Comparison of ENCODE assay signal across 8 cellular contexts in the genomic region with DNA sequence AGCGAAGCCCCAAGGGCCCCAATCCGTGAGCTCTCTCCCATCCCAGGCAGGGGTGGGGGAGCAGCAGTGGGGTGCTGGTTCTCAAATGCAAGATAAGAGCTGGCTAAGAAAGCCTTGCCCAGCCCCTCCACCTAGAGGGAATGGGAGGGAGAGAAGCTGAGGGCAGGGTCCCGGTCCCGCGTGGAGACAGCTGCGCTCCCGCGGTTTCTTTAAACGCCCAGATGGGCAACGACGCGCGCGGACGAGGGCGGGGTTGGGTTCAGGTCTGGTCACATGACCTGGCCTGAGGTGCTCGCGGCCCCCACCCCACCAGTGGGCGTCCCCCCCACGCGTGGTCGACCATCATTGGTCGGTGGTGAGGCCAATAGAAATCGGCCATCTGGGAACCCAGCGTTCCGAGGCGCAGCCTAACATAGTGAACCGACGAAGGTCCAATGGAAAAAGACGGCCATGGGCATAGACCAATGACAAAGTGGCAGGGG. TPM values are rescaled to one million over a fixed set of nuclear protein-coding genes. Genes with fewer than 3 reads are reported as not detected.
A peak's percentile ranks its signal among the peaks of the same experiment; 100 is the strongest.
DNase-seq lines count a peak whose midpoint lies in the region; ATAC-seq, FAIRE-seq and TF ChIP-seq lines count a peak whose summit lies in the region.

No MANE protein-coding gene starts in this region.

- peak overlapping the region; percentile 74 for H4K91ac ChIP-seq in IMR-90 (ENCODE audit: insufficient read depth, low read depth, low read length)

- BruUV-seq in Calu3 (replicated peaks; lab: Mats Ljungman, UMichigan): no TSS peak
- no TSS peak for BruUV-seq in IMR-90 (replicated peaks; lab: Mats Ljungman, UMichigan)
- no TSS peak for BruUV-seq in endothelial cell of umbilical vein (replicated peaks; lab: Mats Ljungman, UMichigan)

- 0 out of 2 replicates have a peak overlapping the region, but pooled peaks have one; percentile 19 for H3K23ac ChIP-seq in IMR-90 (ENCODE audit: low read depth, low read length)

- H3K27me3 ChIP-seq in IMR-90 (ENCODE audit: control insufficient read depth, insufficient read depth, low read length): no peaks in the 10 kb centered on the region
- no peaks in the 10 kb centered on the region for H3K27me3 ChIP-seq in OCI-LY3 (ENCODE audit: low read depth, low read length)
- no peaks in the 10 kb centered on the region for H3K27me3 ChIP-seq in endothelial cell of umbilical vein (ENCODE audit: control insufficient read depth in 2 of 2, insufficient read depth in 2 of 2, low read length in 2 of 2)

- H3K56ac ChIP-seq in IMR-90 (ENCODE audit: extremely low read depth, insufficient read depth, low read length): no peak overlapping the region

- no peak for TF ChIP-seq CTCF in Calu3 (IDR thresholded peaks at IDR 0.05; ENCODE audit: unreplicated experiment)
- TF ChIP-seq CTCF in IMR-90 (conservative IDR thresholded peaks at IDR 0.05; ENCODE audit: low read depth, low read length): no peak
- TF ChIP-seq CTCF in OCI-LY3 (IDR thresholded peaks at IDR 0.05; ENCODE audit: low read depth, low read length): no peak
- TF ChIP-seq CTCF in endothelial cell of umbilical vein (IDR thresholded peaks at IDR 0.05; ENCODE audit: extremely low read depth in 1 of 2, insufficient read depth in 1 of 2, low read depth in 1 of 2, low read length in 2 of 2): no peak

- H4K8ac ChIP-seq in IMR-90 (ENCODE audit: low read depth in 2 of 2, low read length in 2 of 2): peak overlapping the region; percentile 56 to 93

- peak overlapping the region; percentile 69 for H3K9ac ChIP-seq in IMR-90 (ENCODE audit: low read depth, low read length)
- peak overlapping the region; percentile 100 for H3K9ac ChIP-seq in OCI-LY3 (ENCODE audit: low read length)
- H3K9ac ChIP-seq in endothelial cell of umbilical vein (replicated peaks; ENCODE audit: extremely low read depth, insufficient read depth, low read length): peak overlapping the region; percentile 27

- no peaks in the 10 kb centered on the region for H3K9me3 ChIP-seq in IMR-90 (ENCODE audit: control insufficient read depth, insufficient read depth, low read length)
- no peaks in the 10 kb centered on the region for H3K9me3 ChIP-seq in OCI-LY3 (ENCODE audit: insufficient read depth, low read length)
- no peaks in the 10 kb centered on the region for H3K9me3 ChIP-seq in endothelial cell of umbilical vein (replicated peaks; ENCODE audit: control insufficient read depth, insufficient read depth, low read length)
- H3K9me3 ChIP-seq in mesodermal cell (ENCODE audit: control insufficient read depth, low read length): no peaks in the 10 kb centered on the region

- WGBS in IMR-90 (ENCODE audit: extremely low coverage in 2 of 2, insufficient read length in 1 of 2), 2 experiments: 0% methylated on average over 11 of the region's 30 CpGs; no CpG with 5 or more reads in 1 of the 2 experiments
- WGBS in mesodermal cell (ENCODE audit: insufficient coverage in 2 of 2), 2 experiments: 1% methylated on average over 27 to 28 of the region's 30 CpGs

- H2BK120ac ChIP-seq in IMR-90 (ENCODE audit: low read depth, low read length): 0 out of 2 replicates have a peak overlapping the region, but pooled peaks have one; percentile 7

- H3K36me3 Mint-ChIP-seq in Calu3 (ENCODE audit: insufficient read depth, unreplicated experiment): peaks cover 70% of the 10 kb centered on the region

- H2BK15ac ChIP-seq in IMR-90 (ENCODE audit: low read depth, low read length): no peak overlapping the region

- peaks cover 7% of the 10 kb centered on the region for H3K4me1 Mint-ChIP-seq in Calu3 (ENCODE audit: low read depth, unreplicated experiment)

- H3K27me3 Mint-ChIP-seq in Calu3 (ENCODE audit: unreplicated experiment): no peaks in the 10 kb centered on the region

- peak overlapping the region; percentile 58 for H3K14ac ChIP-seq in IMR-90 (replicated peaks; ENCODE audit: low read depth, low read length)

- CTCF ChIA-PET in Calu3 (lab: Charles Lee) (interaction anchor here (0.6 to 1.3 kb wide), 3 partner anchors 8 to 65 kb away, joined by 4 to 5 read pairs (median 4); a partner anchor contains a TSS), IMR-90 (lab: Yijun Ruan, JAX) (no interaction called here), endothelial cell of umbilical vein (lab: Charles Lee) (interaction anchor here (0.6 to 1.3 kb wide), 5 partner anchors 19 to 181 kb away, joined by 3 to 6 read pairs (median 3); a partner anchor contains a TSS)

- peaks cover 15% of the 10 kb centered on the region for H3K4me1 ChIP-seq in IMR-90 (ENCODE audit: control insufficient read depth, insufficient read depth, low read length)
- H3K4me1 ChIP-seq in OCI-LY3 (ENCODE audit: low read length): peaks cover 57% of the 10 kb centered on the region
- peaks cover 25% of the 10 kb centered on the region for H3K4me1 ChIP-seq in endothelial cell of umbilical vein (ENCODE audit: control insufficient read depth, extremely low read depth, insufficient read depth, low read length)
- peaks cover 18% of the 10 kb centered on the region for H3K4me1 ChIP-seq in mesodermal cell (ENCODE audit: control insufficient read depth, insufficient read depth, low read length, poor library complexity, severe bottlenecking)

- H3K27ac ChIP-seq in IMR-90 (ENCODE audit: insufficient read depth, low read length): peak overlapping the region; percentile 66
- peak overlapping the region; percentile 96 for H3K27ac ChIP-seq in OCI-LY3 (ENCODE audit: low read length)
- H3K27ac ChIP-seq in endothelial cell of umbilical vein (ENCODE audit: insufficient read depth, low read depth, low read length): peak overlapping the region; percentile 23
- H3K27ac ChIP-seq in mesodermal cell (ENCODE audit: low read depth, low read length, severe bottlenecking): peak overlapping the region; percentile 91

- in situ Hi-C loops in IMR-90 (cut with MboI; ENCODE audit: low sequenced_read_pairs): no loop called here

- POLR2A ChIA-PET in IMR-90 (lab: Charles Lee; ENCODE audit: unreplicated experiment) (no interaction called here), endothelial cell of umbilical vein (lab: Charles Lee) (interaction anchor here (0.8 to 1.6 kb wide), 2 partner anchors 8 to 27 kb away, joined by 3 to 6 read pairs; a partner anchor contains a TSS)

- H3K18ac ChIP-seq in IMR-90 (ENCODE audit: low read depth, low read length): no peak overlapping the region

- H3K9me3 Mint-ChIP-seq in Calu3 (ENCODE audit: low read depth, unreplicated experiment): no peaks in the 10 kb centered on the region

- H2AFZ ChIP-seq in IMR-90 (replicated peaks; ENCODE audit: low read length, poor library complexity) (peak overlapping the region; percentile 94), OCI-LY3 (ENCODE audit: low read depth, low read length) (no peak overlapping the region), endothelial cell of umbilical vein (ENCODE audit: low read depth, low read length) (peak overlapping the region; percentile 49)

- H3K4me3 ChIP-seq in IMR-90 (ENCODE audit: insufficient read depth, low read depth, low read length) (peak overlapping the region; percentile 54), OCI-LY3 (ENCODE audit: low read length) (peak overlapping the region; percentile 96), endothelial cell of umbilical vein (replicated peaks in 1 of 3; ENCODE audit: insufficient read depth in 1 of 3, low read depth in 1 of 3, low read length in 3 of 3) (peak overlapping the region in 2 of 3 experiments; percentile 24 to 98), mesodermal cell (ENCODE audit: extremely low read depth, insufficient read depth, low read length, poor library complexity, severe bottlenecking) (peak overlapping the region; percentile 100)

- peak; percentile 83 for ATAC-seq in GM21576 (IDR thresholded peaks at IDR 0.05; ENCODE audit: unreplicated experiment)
- peak; percentile 90 for ATAC-seq in IMR-90 (ENCODE audit: low read depth)

- no peak for TF ChIP-seq RAD21 in IMR-90 (IDR thresholded peaks at IDR 0.05; ENCODE audit: low read length)

- peaks cover 0 to 51% of the 10 kb centered on the region in 2 experiments; a peak in 2 of 4 replicates for H3K79me1 ChIP-seq in IMR-90 (ENCODE audit: low read depth in 1 of 2, low read length in 2 of 2)

- H2AK5ac ChIP-seq in IMR-90 (ENCODE audit: low read depth, low read length): peak overlapping the region; percentile 84

- no peak for TF ChIP-seq POLR2A in IMR-90 (IDR thresholded peaks at IDR 0.05; ENCODE audit: low read depth, low read length)
- TF ChIP-seq POLR2A in endothelial cell of umbilical vein (IDR thresholded peaks at IDR 0.05; ENCODE audit: low read depth, low read length): no peak

- peak overlapping the region; percentile 100 for H2AK9ac ChIP-seq in IMR-90 (replicated peaks; ENCODE audit: low read depth, low read length, poor library complexity)

- peak overlapping the region; percentile 99 for H3K27ac Mint-ChIP-seq in Calu3 (ENCODE audit: unreplicated experiment)

- peak; percentile 96 for DNase-seq in Calu3
- DNase-seq in IMR-90: peak; percentile 99
- DNase-seq in activated T-cell treated with anti-CD3 and anti-CD28 coated beads for 24 hours (ENCODE audit: low read depth): peak; percentile 99
- DNase-seq in endothelial cell of umbilical vein (ENCODE audit: low read depth, low spot score): peak; percentile 100
- DNase-seq in stimulated activated CD8-positive, alpha-beta memory T cell treated with anti-CD3 and anti-CD28 coated beads, Interleukin-15, amount 100 ng/mL, for 24 hours (ENCODE audit: low read depth): peak; percentile 98

- peak overlapping the region; percentile 84 for H3K4me3 Mint-ChIP-seq in Calu3 (ENCODE audit: low read depth, unreplicated experiment)

- H3K9me1 ChIP-seq in IMR-90 (ENCODE audit: insufficient read depth, low read length): peaks cover 14% of the 10 kb centered on the region
- H3K9me1 ChIP-seq in endothelial cell of umbilical vein (replicated peaks; ENCODE audit: control insufficient read depth, extremely low read depth, insufficient read depth, low read length): no peaks in the 10 kb centered on the region

- H3K36me3 ChIP-seq in IMR-90 (ENCODE audit: control insufficient read depth, insufficient read depth, low read length) (peaks cover 33% of the 10 kb centered on the region), OCI-LY3 (replicated peaks; ENCODE audit: low read depth, low read length) (peaks cover 37% of the 10 kb centered on the region), endothelial cell of umbilical vein (ENCODE audit: control insufficient read depth in 2 of 2, extremely low read depth in 1 of 2, insufficient read depth in 2 of 2, low read length in 2 of 2) (peaks cover 13 to 32% of the 10 kb centered on the region in 2 experiments), mesodermal cell (ENCODE audit: control insufficient read depth, insufficient read depth, low read length) (peaks cover 43% of the 10 kb centered on the region)

- FAIRE-seq in endothelial cell of umbilical vein (lab: Jason Lieb, UNC): peak; percentile 100

- H4K20me1 ChIP-seq in IMR-90 (ENCODE audit: insufficient read depth, low read length) (peaks cover 47% of the 10 kb centered on the region), OCI-LY3 (ENCODE audit: insufficient read depth, low read length) (peaks cover 26% of the 10 kb centered on the region), endothelial cell of umbilical vein (replicated peaks; ENCODE audit: control insufficient read depth, extremely low read depth, insufficient read depth, low read length) (no peaks in the 10 kb centered on the region)

- H3K4ac ChIP-seq in IMR-90 (ENCODE audit: low read depth, low read length): peak overlapping the region; percentile 54

- intact Hi-C loops in Calu3 (cut with micrococcal nuclease; ENCODE audit: unreplicated experiment): no loop called here
- intact Hi-C loops in IMR-90 (cut with micrococcal nuclease): no loop called here
- intact Hi-C loops in endothelial cell of umbilical vein (cut with micrococcal nuclease): loop anchor here (1.0 to 10.0 kb wide), 5 partner anchors 8 to 153 kb away; a partner anchor contains a TSS

- no peak overlapping the region for H2BK20ac ChIP-seq in IMR-90 (ENCODE audit: low read depth, low read length)

- peak overlapping the region; percentile 85 for H3K4me2 ChIP-seq in IMR-90 (ENCODE audit: low read depth, low read length)
- peak overlapping the region; percentile 95 for H3K4me2 ChIP-seq in OCI-LY3 (ENCODE audit: low read length)
- peak overlapping the region; percentile 42 for H3K4me2 ChIP-seq in endothelial cell of umbilical vein (ENCODE audit: insufficient read depth, low read length)

- H3K79me2 ChIP-seq in OCI-LY3 (ENCODE audit: low read length): peaks cover 47% of the 10 kb centered on the region
- peaks cover 41% of the 10 kb centered on the region for H3K79me2 ChIP-seq in endothelial cell of umbilical vein (ENCODE audit: control insufficient read depth, insufficient read depth, low read length)

- H4K5ac ChIP-seq in IMR-90 (ENCODE audit: low read depth, low read length): 0 out of 2 replicates have a peak overlapping the region, but pooled peaks have one; percentile 5

- dilution Hi-C loops in IMR-90 (cut with HindIII; ENCODE audit: low sequenced_read_pairs, unreplicated experiment): no loop called here
- dilution Hi-C loops in endothelial cell of umbilical vein (cut with MboI; ENCODE audit: extremely low pct_ligation_motif_present, low sequenced_read_pairs): no loop called here

- H2BK5ac ChIP-seq in IMR-90 (ENCODE audit: low read depth, low read length, poor library complexity, severe bottlenecking): peak overlapping the region; percentile 43

RNA-seq across cellular contexts. Expression of a gene that starts 0.3 kb away (rescaled TPM):
- total RNA-seq in Calu3 (2022) (680 and 718 TPM in 2 replicates), IMR-90 (2012; rRNA removed) (3,245 and 3,358 TPM in 2 replicates), endothelial cell of umbilical vein (1,614 and 1,636 TPM in 2 replicates)
- polyA plus RNA-seq in IMR-90 (2012; rRNA removed) (1,894 and 1,932 TPM in 2 replicates), endothelial cell of umbilical vein (1,135 and 1,206 TPM in 2 replicates)
- 1,040 and 4,080 TPM in 2 replicates for polyA plus RNA-seq in IMR-90 (2012; cell fraction: cytosol; rRNA removed)
- 541 and 964 TPM in 2 replicates for polyA plus RNA-seq in IMR-90 (2012; cell fraction: nucleus; rRNA removed; ENCODE audit: low replicate concordance)
- 1,348 and 1,456 TPM in 2 replicates for polyA plus RNA-seq in endothelial cell of umbilical vein (2011; cell fraction: cytosol; rRNA removed)
- polyA plus RNA-seq in endothelial cell of umbilical vein (2011; cell fraction: nucleus; rRNA removed): 981 and 1,182 TPM in 2 replicates
- 1,660 and 1,676 TPM in 2 replicates for polyA plus RNA-seq in endothelial cell of umbilical vein (2012)
- 1,615 and 1,696 TPM in 2 replicates for polyA minus RNA-seq in endothelial cell of umbilical vein
- 411 TPM for polyA minus RNA-seq in endothelial cell of umbilical vein (2011; cell fraction: cytosol; rRNA and poly(A)+ RNA removed)
- polyA minus RNA-seq in endothelial cell of umbilical vein (2011; cell fraction: nucleus; rRNA and poly(A)+ RNA removed): 416 and 482 TPM in 2 replicates
- polyA plus RNA-seq in mesodermal cell (2013, experiment 1 of 2): 1,361 TPM
- 1,238 TPM for polyA plus RNA-seq in mesodermal cell (2013, experiment 2 of 2)

RNA-seq across cellular contexts. Expression of a gene that starts 4.6 kb away (rescaled TPM):
- total RNA-seq in Calu3 (2022) (72.8 and 75.5 TPM in 2 replicates), IMR-90 (2012; rRNA removed) (49.3 and 53.0 TPM in 2 replicates), endothelial cell of umbilical vein (71.4 and 77.4 TPM in 2 replicates)
- polyA plus RNA-seq in IMR-90 (2012; rRNA removed) (75.9 and 80.9 TPM in 2 replicates), endothelial cell of umbilical vein (51.8 and 55.3 TPM in 2 replicates)
- 103 and 124 TPM in 2 replicates for polyA plus RNA-seq in IMR-90 (2012; cell fraction: cytosol; rRNA removed)
- polyA plus RNA-seq in IMR-90 (2012; cell fraction: nucleus; rRNA removed; ENCODE audit: low replicate concordance): 44.6 and 103 TPM in 2 replicates
- 37.9 TPM in 2 replicates for polyA plus RNA-seq in endothelial cell of umbilical vein (2011; cell fraction: cytosol; rRNA removed)
- polyA plus RNA-seq in endothelial cell of umbilical vein (2011; cell fraction: nucleus; rRNA removed): 51.3 and 55.0 TPM in 2 replicates
- polyA plus RNA-seq in endothelial cell of umbilical vein (2012): 76.1 and 80.0 TPM in 2 replicates
- polyA minus RNA-seq in endothelial cell of umbilical vein: 20.2 and 25.8 TPM in 2 replicates
- 45.1 TPM for polyA minus RNA-seq in endothelial cell of umbilical vein (2011; cell fraction: cytosol; rRNA and poly(A)+ RNA removed)
- polyA minus RNA-seq in endothelial cell of umbilical vein (2011; cell fraction: nucleus; rRNA and poly(A)+ RNA removed): 13.2 and 13.5 TPM in 2 replicates
- 44.3 TPM for polyA plus RNA-seq in mesodermal cell (2013, experiment 1 of 2)
- 37.4 TPM for polyA plus RNA-seq in mesodermal cell (2013, experiment 2 of 2)

RNA-seq across cellular contexts. Expression of a gene that starts 7.6 kb away (rescaled TPM):
- 101 and 110 TPM in 2 replicates for total RNA-seq in Calu3 (2022)
- total RNA-seq in IMR-90 (2012; rRNA removed): 54.3 and 56.4 TPM in 2 replicates
- polyA plus RNA-seq in IMR-90 (2012; rRNA removed): 67.8 and 79.7 TPM in 2 replicates
- 95.6 and 109 TPM in 2 replicates for polyA plus RNA-seq in IMR-90 (2012; cell fraction: cytosol; rRNA removed)
- 105 and 168 TPM in 2 replicates for polyA plus RNA-seq in IMR-90 (2012; cell fraction: nucleus; rRNA removed; ENCODE audit: low replicate concordance)
- 96.7 and 102 TPM in 2 replicates for total RNA-seq in endothelial cell of umbilical vein
- 66.9 and 71.2 TPM in 2 replicates for polyA plus RNA-seq in endothelial cell of umbilical vein
- 67.1 and 82.8 TPM in 2 replicates for polyA plus RNA-seq in endothelial cell of umbilical vein (2011; cell fraction: cytosol; rRNA removed)
- polyA plus RNA-seq in endothelial cell of umbilical vein (2011; cell fraction: nucleus; rRNA removed): 79.0 and 87.6 TPM in 2 replicates
- polyA plus RNA-seq in endothelial cell of umbilical vein (2012): 89.8 and 109 TPM in 2 replicates
- polyA minus RNA-seq in endothelial cell of umbilical vein: 42.7 and 47.6 TPM in 2 replicates
- polyA minus RNA-seq in endothelial cell of umbilical vein (2011; cell fraction: cytosol; rRNA and poly(A)+ RNA removed): 129 TPM
- 21.8 and 27.3 TPM in 2 replicates for polyA minus RNA-seq in endothelial cell of umbilical vein (2011; cell fraction: nucleus; rRNA and poly(A)+ RNA removed)
- polyA plus RNA-seq in mesodermal cell (2013, experiment 1 of 2): 105 TPM
- 96.2 TPM for polyA plus RNA-seq in mesodermal cell (2013, experiment 2 of 2)

RNA-seq across cellular contexts. Expression of a gene that starts 18.9 kb away (rescaled TPM):
- total RNA-seq in Calu3 (2022) (20.0 and 21.6 TPM in 2 replicates), IMR-90 (2012; rRNA removed) (13.3 and 22.5 TPM in 2 replicates), endothelial cell of umbilical vein (32.8 and 36.5 TPM in 2 replicates)
- polyA plus RNA-seq in IMR-90 (2012; rRNA removed) (42.4 and 64.7 TPM in 2 replicates), endothelial cell of umbilical vein (38.3 and 46.3 TPM in 2 replicates)
- 94.5 and 111 TPM in 2 replicates for polyA plus RNA-seq in IMR-90 (2012; cell fraction: cytosol; rRNA removed)
- polyA plus RNA-seq in IMR-90 (2012; cell fraction: nucleus; rRNA removed; ENCODE audit: low replicate concordance): 24.3 and 34.4 TPM in 2 replicates
- polyA plus RNA-seq in endothelial cell of umbilical vein (2011; cell fraction: cytosol; rRNA removed): 27.7 and 48.4 TPM in 2 replicates
- polyA plus RNA-seq in endothelial cell of umbilical vein (2011; cell fraction: nucleus; rRNA removed): 13.5 and 15.3 TPM in 2 replicates
- 30.7 and 40.3 TPM in 2 replicates for polyA plus RNA-seq in endothelial cell of umbilical vein (2012)
- 7.2 and 9.6 TPM in 2 replicates for polyA minus RNA-seq in endothelial cell of umbilical vein
- polyA minus RNA-seq in endothelial cell of umbilical vein (2011; cell fraction: cytosol; rRNA and poly(A)+ RNA removed): 32.0 TPM
- polyA minus RNA-seq in endothelial cell of umbilical vein (2011; cell fraction: nucleus; rRNA and poly(A)+ RNA removed): 2.3 and 4.1 TPM in 2 replicates
- 53.0 TPM for polyA plus RNA-seq in mesodermal cell (2013, experiment 1 of 2)
- 42.4 TPM for polyA plus RNA-seq in mesodermal cell (2013, experiment 2 of 2)

RNA-seq across cellular contexts. Expression of a gene that starts 19.0 kb away (rescaled TPM):
- total RNA-seq in Calu3 (2022): 1.1 TPM in 1 of 2 replicates, not detected in the other
- under 0.01 and 0.36 TPM in 2 replicates for total RNA-seq in IMR-90 (2012; rRNA removed)
- 0.19 and 0.50 TPM in 2 replicates for polyA plus RNA-seq in IMR-90 (2012; rRNA removed)
- polyA plus RNA-seq in IMR-90 (2012; cell fraction: cytosol; rRNA removed): 0.04 and 0.12 TPM in 2 replicates
- polyA plus RNA-seq in IMR-90 (2012; cell fraction: nucleus; rRNA removed; ENCODE audit: low replicate concordance): 0.10 and 0.14 TPM in 2 replicates
- total RNA-seq in endothelial cell of umbilical vein: 0.27 TPM in 1 of 2 replicates, not detected in the other
- 0.16 and 0.25 TPM in 2 replicates for polyA plus RNA-seq in endothelial cell of umbilical vein
- 0.31 and 0.34 TPM in 2 replicates for polyA plus RNA-seq in endothelial cell of umbilical vein (2011; cell fraction: cytosol; rRNA removed)
- polyA plus RNA-seq in endothelial cell of umbilical vein (2011; cell fraction: nucleus; rRNA removed): 0.15 and 0.21 TPM in 2 replicates
- polyA plus RNA-seq in endothelial cell of umbilical vein (2012): 0.23 and 0.71 TPM in 2 replicates
- not detected in 2 replicates for polyA minus RNA-seq in endothelial cell of umbilical vein
- not detected for polyA minus RNA-seq in endothelial cell of umbilical vein (2011; cell fraction: cytosol; rRNA and poly(A)+ RNA removed)
- polyA minus RNA-seq in endothelial cell of umbilical vein (2011; cell fraction: nucleus; rRNA and poly(A)+ RNA removed): not detected in 2 replicates
- 1.8 TPM for polyA plus RNA-seq in mesodermal cell (2013, experiment 1 of 2)
- 1.2 TPM for polyA plus RNA-seq in mesodermal cell (2013, experiment 2 of 2)

Comparison
In these comparisons a context has a peak if more than half of its experiments do, and no peak if none do; other contexts are left out.
1. Peak in every context shown above with its lines: DNase-seq, ATAC-seq, H3K4me3 ChIP-seq and H3K27ac ChIP-seq.
2. H3K27ac ChIP-seq: peak in every context shown above with its lines; median percentile 96 in OCI-LY3; 91 in mesodermal cell; 66 in IMR-90; 23 in endothelial cell of umbilical vein.
3. H3K4me2 ChIP-seq: peak in every context shown above with its lines; median percentile 95 in OCI-LY3; 85 in IMR-90; 42 in endothelial cell of umbilical vein.
4. H3K9ac ChIP-seq: peak in every context shown above with its lines; median percentile 100 in OCI-LY3; 69 in IMR-90; 27 in endothelial cell of umbilical vein.